1 cellular context compared by ENCODE assay signal in genomic region chr1:33153650-33154049, GRCh38.
TF ChIP-seq lines count a peak whose summit lies in the region.

No MANE protein-coding gene starts in this region.

TF ChIP-seq in WTC11, 78 proteins besides CTCF, POLR2A, EP300 and RAD21 (continued from another document):
- no peak for TF ChIP-seq FOXP4 (CRISPR knock-in tag; IDR thresholded peaks at IDR 0.05)
- TF ChIP-seq FOXK1 (CRISPR knock-in tag; IDR thresholded peaks at IDR 0.05) = no peak
- no peak for TF ChIP-seq MAX (CRISPR knock-in tag; IDR thresholded peaks at IDR 0.05)
- no peak for TF ChIP-seq GRHL2 (CRISPR knock-in tag; IDR thresholded peaks at IDR 0.05; ENCODE audit: insufficient replicate concordance, severe bottlenecking)
- TF ChIP-seq ZNF281 (CRISPR knock-in tag; IDR thresholded peaks at IDR 0.05) = no peak
- no peak for TF ChIP-seq NFYB (CRISPR knock-in tag; conservative IDR thresholded peaks at IDR 0.05; ENCODE audit: low read depth)
- no peak for TF ChIP-seq ATF1 (CRISPR knock-in tag; IDR thresholded peaks at IDR 0.05)
- no peak for TF ChIP-seq ZNF425 (CRISPR knock-in tag; conservative IDR thresholded peaks at IDR 0.05)
- TF ChIP-seq CDX4 (CRISPR knock-in tag; IDR thresholded peaks at IDR 0.05; ENCODE audit: borderline replicate concordance) = no peak
- no peak for TF ChIP-seq SMAD3 (CRISPR knock-in tag; IDR thresholded peaks at IDR 0.05; ENCODE audit: borderline replicate concordance)
- no peak for TF ChIP-seq NR2C2 (CRISPR knock-in tag; IDR thresholded peaks at IDR 0.05)
- no peak for TF ChIP-seq FOXJ3 (CRISPR knock-in tag; IDR thresholded peaks at IDR 0.05; ENCODE audit: borderline replicate concordance)
- TF ChIP-seq PREB (CRISPR knock-in tag; IDR thresholded peaks at IDR 0.05; ENCODE audit: borderline replicate concordance) = no peak
TF ChIP-seq in WTC11: peak in this region for 0.
